In the genomic region with DNA sequence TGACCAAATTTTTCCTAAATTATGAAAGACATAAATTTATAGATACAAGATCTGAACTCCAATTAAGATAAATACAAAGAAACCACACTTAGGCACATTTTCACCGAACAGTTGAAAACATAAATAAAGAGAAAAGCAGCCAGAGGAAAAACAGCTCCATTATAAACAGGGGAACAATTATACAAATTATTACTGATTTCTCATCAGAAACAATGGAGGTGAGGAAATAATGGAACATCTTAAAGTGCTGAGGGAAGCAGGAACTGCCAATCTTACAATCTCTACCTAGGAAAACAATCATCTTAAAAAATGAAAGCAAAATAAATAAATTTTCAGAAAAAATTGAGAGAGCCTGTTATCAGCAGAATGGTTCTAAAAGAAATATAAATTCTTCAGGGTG, we compare ENCODE assay signal across 9 cellular contexts.
"Had no signal": no experiment of that assay in that cellular context is flagged by ENCODE, and none has a peak within 500 bp of the region (broad histone marks: within the 10 kb centered on the region; RNA-seq: fewer than 3 reads in every experiment).

No MANE protein-coding gene starts in this region.

- H3K9me3 ChIP-seq: HAP-1 had no signal

- H2AFZ ChIP-seq: GM23248 had no signal

- H3K27ac ChIP-seq: GM23248, HL-60, KMS-11 had no signal

- H3K4me2 ChIP-seq: KMS-11 had no signal

- ATAC-seq: HCT116 had no signal

- H3K9ac ChIP-seq: GM23248, KMS-11 had no signal

- H3K4me3 ChIP-seq: GM23248, HAP-1 had no signal

- DNase-seq: GM23248, GOT3, H7, HFFc6, KBM-7 had no signal

- H3K36me3 ChIP-seq: HAP-1 had no signal
